18 cellular contexts compared by ENCODE assay signal in genomic region chr10:50381637-50382036, GRCh38.
DNase-seq lines count a peak whose midpoint lies in the region; ATAC-seq and TF ChIP-seq lines count a peak whose summit lies in the region.
"Had no signal": no experiment of that assay in that cellular context is flagged by ENCODE, and none has a peak within 500 bp of the region (broad histone marks: within the 10 kb centered on the region; RNA-seq: fewer than 3 reads in every experiment).

No MANE protein-coding gene starts in this region.

- no peaks in the 10 kb centered on the region for H3K79me1 ChIP-seq in H9 (ENCODE audit: insufficient read depth, low read depth, low read length, poor library complexity, severe bottlenecking)

- no peak overlapping the region for H3K56ac ChIP-seq in H9 (ENCODE audit: insufficient read length, low read depth, low read length)

- no peak overlapping the region for H2AFZ ChIP-seq in H9 (ENCODE audit: low read length)

- no peak overlapping the region for H3K4me3 Mint-ChIP-seq in H9
- H3K4me3 Mint-ChIP-seq: activated naive CD4-positive, alpha-beta T cell treated with anti-CD3 and anti-CD28 coated beads for 36 hours; activated T-cell treated with anti-CD3 and anti-CD28 coated beads, Interleukin-2, amount 50 U/mL, for 4 hours; CD8-positive, alpha-beta T cell had no signal

- H3K4me1 Mint-ChIP-seq in H9, result peaks cover 26 to 28% of the 10 kb centered on the region in 2 experiments

- H4K20me1 ChIP-seq in H9 (ENCODE audit: control insufficient read depth, insufficient read depth, insufficient read length), result no peaks in the 10 kb centered on the region

- H3K27ac Mint-ChIP-seq in H9, result peak overlapping the region in 2 of 3 experiments; percentile 68 to 74; a peak in 2 of 7 replicates
- H3K27ac Mint-ChIP-seq: activated naive CD4-positive, alpha-beta T cell treated with anti-CD3 and anti-CD28 coated beads for 36 hours; CD8-positive, alpha-beta T cell had no signal

- no peak overlapping the region for H2BK120ac ChIP-seq in H9 (ENCODE audit: low read depth, low read length, poor library complexity, severe bottlenecking)

- H3K27me3 ChIP-seq in H9 (ENCODE audit: insufficient read depth, low read length) (no peaks in the 10 kb centered on the region), heart right ventricle (no peaks in the 10 kb centered on the region)
- H3K27me3 ChIP-seq: esophagus squamous epithelium had no signal

- H2BK20ac ChIP-seq in H9 (ENCODE audit: low read depth, low read length, poor library complexity, severe bottlenecking), result no peak overlapping the region

- no peaks in the 10 kb centered on the region for H3K23me2 ChIP-seq in H9 (ENCODE audit: insufficient read length, low read depth, low read length, poor library complexity, severe bottlenecking)

- TF ChIP-seq CTCF in H9 (conservative IDR thresholded peaks at IDR 0.05) (no peak), cardiac fibroblast (IDR thresholded peaks at IDR 0.05; ENCODE audit: low read depth, low read length) (no peak), heart right ventricle (IDR thresholded peaks at IDR 0.05) (no peak)

- H3K4me3 ChIP-seq in cardiac fibroblast (replicated peaks in 1 of 2; ENCODE audit: low read depth in 2 of 2, low read length in 2 of 2) (no peak overlapping the region), heart right ventricle (no peak overlapping the region)
- H3K4me3 ChIP-seq: esophagus squamous epithelium, SK-N-MC had no signal

- H4K5ac ChIP-seq in H9 (ENCODE audit: insufficient read length, low read depth, low read length), result no peak overlapping the region

- no peak overlapping the region for H2BK15ac ChIP-seq in H9 (ENCODE audit: low read depth, low read length)

- H3K9me3 ChIP-seq in H9 (ENCODE audit: control insufficient read depth, low read depth, low read length) (no peaks in the 10 kb centered on the region), heart right ventricle (peaks cover 0 to 6% (median 0%) of the 10 kb centered on the region in 11 donors)
- H3K9me3 ChIP-seq: esophagus squamous epithelium had no signal

- intact Hi-C loops in heart right ventricle (cut with DNase I), result loop anchor here in 1 of 10 donors (5.0 kb wide), 1 partner anchor 54 kb away; no protein-coding TSS in a partner anchor

- H3K4ac ChIP-seq in H9 (ENCODE audit: low read depth, low read length), result no peak overlapping the region

- peaks cover 4 to 15% (median 6%) of the 10 kb centered on the region in 3 experiments; a peak in 5 of 7 replicates for H3K36me3 Mint-ChIP-seq in H9 (ENCODE audit: insufficient read depth in 1 of 3, low read depth in 3 of 3)

- DNase-seq in H9, result no peak
- DNase-seq in cardiac fibroblast (ENCODE audit: low read depth in 2 of 2), result peak; percentile 39 to 49
- DNase-seq in heart right ventricle, result no peak
- DNase-seq in stromal cell of bone marrow (ENCODE audit: low read depth), result peak; percentile 29
- no peak for DNase-seq in activated CD4-positive, CD25-positive, alpha-beta regulatory T cell treated with anti-CD3 and anti-CD28 coated beads, Interleukin-2, amount 50 U/mL, for 72 hours
- no peak for DNase-seq in stimulated activated CD4-positive, alpha-beta T cell treated with anti-CD3 and anti-CD28 coated beads, Interleukin-1b, Interleukin-23, amount 100 ng/mL, for 48 hours
- DNase-seq in left lobe of liver (ENCODE audit: low spot score), result no peak
- DNase-seq: activated naive CD4-positive, alpha-beta T cell treated with anti-CD3 and anti-CD28 coated beads for 36 hours; activated T-cell treated with anti-CD3 and anti-CD28 coated beads, Interleukin-2, amount 50 U/mL, for 4 hours; CD8-positive, alpha-beta T cell; effector memory CD4-positive, alpha-beta T cell; esophagus squamous epithelium; Karpas-422; NCI-H1048; NCI-H1930; NK-92 treated with Interleukin-12 subunit alpha and Interleukin-12 subunit beta, amount 100 ng/mL, for 24 hours; nucleus accumbens had no signal

- no peaks in the 10 kb centered on the region for H3K4me1 ChIP-seq in H9 (ENCODE audit: insufficient read depth, low read length)
- peaks cover 0 to 70% (median 59%) of the 10 kb centered on the region in 9 donors for H3K4me1 ChIP-seq in heart right ventricle

- H2BK5ac ChIP-seq in H9 (ENCODE audit: insufficient read length, low read length), result no peak overlapping the region

- H3K9ac ChIP-seq in H9 (ENCODE audit: extremely low read depth, insufficient read length, low read length), result no peak overlapping the region

- no peak overlapping the region for H2BK12ac ChIP-seq in H9 (ENCODE audit: insufficient read length, low read depth, low read length)

- no peak overlapping the region for H4K91ac ChIP-seq in H9 (ENCODE audit: insufficient read length, low read depth, low read length)

- no peak overlapping the region for H3K4me2 ChIP-seq in H9 (ENCODE audit: insufficient read depth, insufficient read length, low read length)

- H2AK5ac ChIP-seq in H9 (ENCODE audit: insufficient read length, low read length), result no peak overlapping the region

- no peak overlapping the region for H4K8ac ChIP-seq in H9 (replicated peaks; ENCODE audit: insufficient read length, low read depth, low read length)

- H3K36me3 ChIP-seq in heart right ventricle, result no peaks in the 10 kb centered on the region
- H3K36me3 ChIP-seq: esophagus squamous epithelium had no signal

- no peak overlapping the region for H3K18ac ChIP-seq in H9 (ENCODE audit: insufficient read length, low read depth, low read length)

- WGBS in H9 (ENCODE audit: extremely low coverage, insufficient read length, low lambda C conversion rate), result no CpG with 5 or more reads among the region's 3 CpGs
- 33 to 39% methylated on average over 3 of the region's 3 CpGs for WGBS in heart right ventricle, 2 donors

- H3K14ac ChIP-seq in H9 (ENCODE audit: insufficient read depth, low read length), result no peak overlapping the region

- no peak overlapping the region for H3K27ac ChIP-seq in H9 (ENCODE audit: insufficient read length, low read depth, low read length)
- peak overlapping the region in 6 of 10 donors; percentile 13 to 68 (median 52) for H3K27ac ChIP-seq in heart right ventricle
- H3K27ac ChIP-seq: esophagus squamous epithelium, SK-N-MC had no signal

- H3T11ph ChIP-seq in H9 (ENCODE audit: low read length), result no peak overlapping the region

- H3K9me3 Mint-ChIP-seq in H9, result peaks cover 0 to 4% of the 10 kb centered on the region in 2 experiments; a peak in 3 of 5 replicates
- H3K9me3 Mint-ChIP-seq: activated naive CD4-positive, alpha-beta T cell treated with anti-CD3 and anti-CD28 coated beads for 36 hours; activated T-cell treated with anti-CD3 and anti-CD28 coated beads, Interleukin-2, amount 50 U/mL, for 4 hours; CD8-positive, alpha-beta T cell had no signal

- H3K23ac ChIP-seq in H9 (ENCODE audit: insufficient read length, low read depth, low read length), result no peak overlapping the region

- H3K27me3 Mint-ChIP-seq in H9 (ENCODE audit: low read depth), result no peaks in the 10 kb centered on the region

- ATAC-seq in heart right ventricle, result peak in 6 of 8 donors; percentile 11 to 64 (median 48)
- no peak for ATAC-seq in left lobe of liver
- ATAC-seq: activated T-cell treated with anti-CD3 and anti-CD28 coated beads, Interleukin-2, amount 50 U/mL, for 4 hours; CD8-positive, alpha-beta T cell had no signal

- no peaks in the 10 kb centered on the region for H3K79me2 ChIP-seq in H9 (ENCODE audit: insufficient read depth, low read length)

Comparison
In these comparisons a context has a peak if more than half of its experiments do, and no peak if none do; other contexts are left out.
1. DNase-seq: peak in cardiac fibroblast (2 of 2) and stromal cell of bone marrow (single experiment); none in H9 (single experiment), heart right ventricle (0 of 2), activated CD4-positive, CD25-positive, alpha-beta regulatory T cell treated with anti-CD3 and anti-CD28 coated beads, Interleukin-2, amount 50 U/mL, for 72 hours (single experiment), stimulated activated CD4-positive, alpha-beta T cell treated with anti-CD3 and anti-CD28 coated beads, Interleukin-1b, Interleukin-23, amount 100 ng/mL, for 48 hours (single experiment) and left lobe of liver (single experiment).